ENCODE assay signal across 9 cellular contexts in genomic region chr2:29528891-29529520, GRCh38.
DNase-seq lines count a peak whose midpoint lies in the region; ATAC-seq, FAIRE-seq and TF ChIP-seq lines count a peak whose summit lies in the region.
"Had no signal": no experiment of that assay in that cellular context is flagged by ENCODE, and none has a peak within 500 bp of the region (broad histone marks: within the 10 kb centered on the region; RNA-seq: fewer than 3 reads in every experiment).

No MANE protein-coding gene starts in this region.

- FAIRE-seq in pancreas (lab: Jason Lieb, UNC), result no peak

- intact Hi-C loops in esophagus muscularis mucosa (cut with DNase I), result no loop called here
- intact Hi-C loops in pancreas (cut with DNase I), result no loop called here

- no peak for TF ChIP-seq POLR2A in esophagus muscularis mucosa (IDR thresholded peaks at IDR 0.05; ENCODE audit: low read depth)

- peak; percentile 71 for DNase-seq in Ammon's horn (ENCODE audit: low spot score)
- peak; percentile 85 for DNase-seq in NCI-H1694 treated with DMSO at 0.1 percent for 48 hours (lab: John Stamatoyannopoulos, UW)
- DNase-seq in esophagus muscularis mucosa (ENCODE audit: extremely low spot score), result peak; percentile 90
- peak in 1 of 6 donors; percentile 21 for DNase-seq in pancreas
- DNase-seq in SIG-M5 (lab: John Stamatoyannopoulos, UW), result no peak
- DNase-seq: hippocampal formation had no signal

- ATAC-seq in pancreas (peak in 3 of 4 donors; percentile 46 to 79 (median 69)), GM21825 (IDR thresholded peaks at IDR 0.05; ENCODE audit: unreplicated experiment) (no peak), GM18870 (IDR thresholded peaks at IDR 0.05; ENCODE audit: unreplicated experiment) (no peak), HG03025 (IDR thresholded peaks at IDR 0.05; ENCODE audit: low FRiP score, unreplicated experiment) (no peak)

- no peak overlapping the region for H3K4me3 ChIP-seq in esophagus muscularis mucosa
- H3K4me3 ChIP-seq in pancreas, result no peak overlapping the region

- H3K9me3 ChIP-seq in esophagus muscularis mucosa (no peaks in the 10 kb centered on the region), pancreas (no peaks in the 10 kb centered on the region)

- H3K36me3 ChIP-seq in esophagus muscularis mucosa, result no peaks in the 10 kb centered on the region
- H3K36me3 ChIP-seq in pancreas, result no peaks in the 10 kb centered on the region

- WGBS in esophagus muscularis mucosa, result 27% methylated on average over 18 of the region's 18 CpGs
- 71 to 72% methylated on average over 18 of the region's 18 CpGs for WGBS in pancreas, 2 donors

- H3K27ac ChIP-seq in esophagus muscularis mucosa (replicated peaks in 1 of 4) (no peak overlapping the region), pancreas (no peak overlapping the region)

- no peak for TF ChIP-seq EP300 in esophagus muscularis mucosa (IDR thresholded peaks at IDR 0.05)

- TF ChIP-seq CTCF in esophagus muscularis mucosa (IDR thresholded peaks at IDR 0.05) (no peak), pancreas (IDR thresholded peaks at IDR 0.05) (no peak)

- H3K4me1 ChIP-seq in esophagus muscularis mucosa, result peaks cover 0 to 8% (median 3%) of the 10 kb centered on the region in 4 donors
- peaks cover 0 to 3% (median 0%) of the 10 kb centered on the region in 3 donors for H3K4me1 ChIP-seq in pancreas

- H3K27me3 ChIP-seq in esophagus muscularis mucosa (peaks cover 0 to 5% (median 0%) of the 10 kb centered on the region in 4 donors), pancreas (no peaks in the 10 kb centered on the region)

Comparison
In these comparisons a context has a peak if more than half of its experiments do, and no peak if none do; other contexts are left out.
1. ATAC-seq: peak in pancreas (3 of 4); none in GM21825 (single experiment), GM18870 (single experiment) and HG03025 (single experiment).